In the genomic region with DNA sequence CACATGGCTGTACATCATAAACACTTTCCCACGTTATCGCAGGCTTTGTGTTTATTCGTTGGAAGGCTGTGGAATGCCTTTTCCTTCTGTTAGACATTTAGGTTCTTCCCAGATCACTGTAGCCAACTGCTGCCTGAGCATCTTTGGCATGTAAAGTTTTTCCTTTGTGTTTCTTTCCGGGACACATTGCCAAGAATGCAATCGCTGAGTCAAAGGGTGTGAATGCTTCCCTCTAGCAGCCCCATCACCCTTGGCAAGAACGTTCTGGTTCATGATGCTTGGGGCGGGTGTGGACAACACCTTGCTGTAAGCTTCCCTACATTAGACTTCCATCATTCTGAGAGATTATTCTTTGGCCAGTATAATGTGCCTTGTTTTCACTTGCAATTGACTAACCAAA, we compare ENCODE assay signal across 9 cellular contexts.
DNase-seq lines count a peak whose midpoint lies in the region; ATAC-seq and TF ChIP-seq lines count a peak whose summit lies in the region.
"Had no signal": no experiment of that assay in that cellular context is flagged by ENCODE, and none has a peak within 500 bp of the region (broad histone marks: within the 10 kb centered on the region; RNA-seq: fewer than 3 reads in every experiment).

No MANE protein-coding gene starts in this region.

- peaks cover 3% of the 10 kb centered on the region for H3K27me3 Mint-ChIP-seq in activated naive CD8-positive, alpha-beta T cell treated with anti-CD3 and anti-CD28 coated beads for 36 hours

- H4K8ac ChIP-seq in mesendoderm (ENCODE audit: low read depth, low read length): no peak overlapping the region

- H3K9ac ChIP-seq in mesendoderm (ENCODE audit: low read length): no peak overlapping the region

- H3K4me2 ChIP-seq in mesendoderm (ENCODE audit: low read length): no peak overlapping the region

- no peak overlapping the region for H3K4me3 Mint-ChIP-seq in activated naive CD8-positive, alpha-beta T cell treated with anti-CD3 and anti-CD28 coated beads for 36 hours

- peaks cover 9% of the 10 kb centered on the region for H3K4me1 Mint-ChIP-seq in activated naive CD8-positive, alpha-beta T cell treated with anti-CD3 and anti-CD28 coated beads for 36 hours

- no peaks in the 10 kb centered on the region for H3K27me3 ChIP-seq in mesendoderm (ENCODE audit: insufficient read depth, low read length, poor library complexity)

- no peak overlapping the region for H3K23ac ChIP-seq in mesendoderm (ENCODE audit: low read length)

- TF ChIP-seq CTCF in AG09319 (IDR thresholded peaks at IDR 0.05; ENCODE audit: low read depth, low read length) (no peak), coronary artery (IDR thresholded peaks at IDR 0.05) (no peak)

- no peak overlapping the region for H2BK5ac ChIP-seq in mesendoderm (ENCODE audit: low read length)

- H3K18ac ChIP-seq in mesendoderm (ENCODE audit: low read length): no peak overlapping the region

- H3K36me3 Mint-ChIP-seq in activated naive CD8-positive, alpha-beta T cell treated with anti-CD3 and anti-CD28 coated beads for 36 hours: no peaks in the 10 kb centered on the region

- no peak overlapping the region for H2BK120ac ChIP-seq in mesendoderm (ENCODE audit: low read depth, low read length)

- no peaks in the 10 kb centered on the region for H3K36me3 ChIP-seq in mesendoderm (ENCODE audit: control insufficient read depth, insufficient read depth, low read length)

- DNase-seq in AG09319 (ENCODE audit: extremely low read depth, low read depth) (peak; percentile 61), LHCN-M2 (ENCODE audit: low read depth) (peak; percentile 89), coronary artery (ENCODE audit: low spot score) (peak; percentile 4), mesendoderm (peak; percentile 30)
- DNase-seq in activated naive CD8-positive, alpha-beta T cell treated with anti-CD3 and anti-CD28 coated beads for 36 hours: no peak
- DNase-seq in activated naive CD4-positive, alpha-beta T cell (lab: John Stamatoyannopoulos, UW): no peak
- DNase-seq: activated CD8-positive, alpha-beta memory T cell treated with anti-CD3 and anti-CD28 coated beads, Interleukin-2, amount 50 U/mL, for 48 hours had no signal

- H4K5ac ChIP-seq in mesendoderm (ENCODE audit: low read length): no peak overlapping the region

- H3K4ac ChIP-seq in mesendoderm (ENCODE audit: low read depth, low read length): no peak overlapping the region

- no peak overlapping the region for H2AK5ac ChIP-seq in mesendoderm (ENCODE audit: low read length)

- H3K27ac ChIP-seq in coronary artery: no peak overlapping the region
- no peak overlapping the region for H3K27ac ChIP-seq in mesendoderm (ENCODE audit: low read depth, low read length)

- H3K4me1 ChIP-seq in mesendoderm (ENCODE audit: control insufficient read depth, low read depth, low read length): no peaks in the 10 kb centered on the region

- no peak overlapping the region for H2BK15ac ChIP-seq in mesendoderm (replicated peaks; ENCODE audit: low read depth)

- no peak overlapping the region for H3K27ac Mint-ChIP-seq in activated naive CD8-positive, alpha-beta T cell treated with anti-CD3 and anti-CD28 coated beads for 36 hours

- ATAC-seq in GM19397 (IDR thresholded peaks at IDR 0.05; ENCODE audit: unreplicated experiment) (no peak), HG03571 (IDR thresholded peaks at IDR 0.05; ENCODE audit: unreplicated experiment) (no peak)

- no peak overlapping the region for H3K4me3 ChIP-seq in coronary artery
- H3K4me3 ChIP-seq in mesendoderm (ENCODE audit: low read length): no peak overlapping the region

- no peaks in the 10 kb centered on the region for H3K79me1 ChIP-seq in mesendoderm (ENCODE audit: low read length)

- no peaks in the 10 kb centered on the region for H3K79me2 ChIP-seq in mesendoderm (ENCODE audit: control insufficient read depth, insufficient read depth, low read length)

- no peaks in the 10 kb centered on the region for H3K9me3 Mint-ChIP-seq in activated naive CD8-positive, alpha-beta T cell treated with anti-CD3 and anti-CD28 coated beads for 36 hours

- WGBS in mesendoderm (ENCODE audit: extremely low coverage, insufficient coverage, low lambda C conversion rate): no CpG with 5 or more reads among the region's 7 CpGs

- no peak overlapping the region for H3K56ac ChIP-seq in mesendoderm (ENCODE audit: low read length)

Comparison
In these comparisons a context has a peak if more than half of its experiments do, and no peak if none do; other contexts are left out.
1. DNase-seq: peak in AG09319 (single experiment), LHCN-M2 (single experiment), coronary artery (single experiment) and mesendoderm (single experiment); none in activated naive CD8-positive, alpha-beta T cell treated with anti-CD3 and anti-CD28 coated beads for 36 hours (single experiment) and activated naive CD4-positive, alpha-beta T cell (0 of 4).